In the genomic region with DNA sequence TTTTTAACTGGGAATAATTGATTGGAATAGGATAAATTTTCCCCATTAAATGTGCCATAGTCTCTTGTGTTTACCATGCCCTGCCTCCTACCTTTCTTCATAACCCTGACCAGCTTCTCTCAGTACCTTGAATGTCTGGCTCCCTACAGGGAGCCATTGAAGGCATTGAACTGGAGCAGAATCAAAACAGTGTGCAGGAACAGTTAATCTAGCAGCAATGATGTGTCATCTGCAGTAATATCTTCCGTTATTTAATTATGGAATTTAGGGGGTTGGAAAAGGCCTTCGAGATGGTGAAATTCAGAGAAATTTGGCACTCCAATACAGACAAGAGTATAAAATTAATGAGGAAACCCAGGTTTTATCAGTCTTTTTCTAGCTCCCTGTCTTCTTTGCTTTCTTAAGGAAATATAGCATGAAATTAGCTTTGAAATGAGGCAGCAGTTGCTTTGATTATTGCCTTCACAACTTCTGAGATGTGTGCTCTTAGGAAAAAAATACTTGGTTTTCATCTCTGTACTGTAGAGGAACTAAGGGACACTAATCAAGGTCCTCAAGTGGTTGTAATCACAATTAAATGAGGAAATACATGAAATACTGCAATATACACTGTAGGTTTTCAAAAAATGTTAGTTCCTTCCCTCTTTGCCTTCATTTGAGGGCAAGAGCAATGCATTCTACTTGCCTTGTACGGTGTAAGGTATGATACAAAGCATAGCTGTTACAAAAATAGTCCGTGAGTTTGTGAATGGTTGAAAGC, we compare ENCODE assay signal across 1 cellular context.
TF ChIP-seq lines count a peak whose summit lies in the region.

No MANE protein-coding gene starts in this region.

TF ChIP-seq in IMR-90, 13 proteins besides CTCF, POLR2A, EP300 and RAD21 (continued from another document):
- TF ChIP-seq, protein P1, sequence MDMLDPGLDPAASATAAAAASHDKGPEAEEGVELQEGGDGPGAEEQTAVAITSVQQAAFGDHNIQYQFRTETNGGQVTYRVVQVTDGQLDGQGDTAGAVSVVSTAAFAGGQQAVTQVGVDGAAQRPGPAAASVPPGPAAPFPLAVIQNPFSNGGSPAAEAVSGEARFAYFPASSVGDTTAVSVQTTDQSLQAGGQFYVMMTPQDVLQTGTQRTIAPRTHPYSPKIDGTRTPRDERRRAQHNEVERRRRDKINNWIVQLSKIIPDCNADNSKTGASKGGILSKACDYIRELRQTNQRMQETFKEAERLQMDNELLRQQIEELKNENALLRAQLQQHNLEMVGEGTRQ (IDR thresholded peaks at IDR 0.05; ENCODE audit: low read depth, low read length): no peak
- no peak for TF ChIP-seq RCOR1 (IDR thresholded peaks at IDR 0.05; ENCODE audit: insufficient replicate concordance, low read length)
- TF ChIP-seq, protein P2, sequence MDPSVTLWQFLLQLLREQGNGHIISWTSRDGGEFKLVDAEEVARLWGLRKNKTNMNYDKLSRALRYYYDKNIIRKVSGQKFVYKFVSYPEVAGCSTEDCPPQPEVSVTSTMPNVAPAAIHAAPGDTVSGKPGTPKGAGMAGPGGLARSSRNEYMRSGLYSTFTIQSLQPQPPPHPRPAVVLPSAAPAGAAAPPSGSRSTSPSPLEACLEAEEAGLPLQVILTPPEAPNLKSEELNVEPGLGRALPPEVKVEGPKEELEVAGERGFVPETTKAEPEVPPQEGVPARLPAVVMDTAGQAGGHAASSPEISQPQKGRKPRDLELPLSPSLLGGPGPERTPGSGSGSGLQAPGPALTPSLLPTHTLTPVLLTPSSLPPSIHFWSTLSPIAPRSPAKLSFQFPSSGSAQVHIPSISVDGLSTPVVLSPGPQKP (IDR thresholded peaks at IDR 0.05; ENCODE audit: borderline replicate concordance, low read depth, low read length): no peak
- TF ChIP-seq CHD1 (IDR thresholded peaks at IDR 0.05; ENCODE audit: low read depth, low read length): no peak
- TF ChIP-seq MXI1 (IDR thresholded peaks at IDR 0.05; ENCODE audit: borderline replicate concordance, low read depth, low read length): no peak
- no peak for TF ChIP-seq FOS (IDR thresholded peaks at IDR 0.05; ENCODE audit: low read depth, low read length)
- TF ChIP-seq CEBPB (IDR thresholded peaks at IDR 0.05; ENCODE audit: low read depth, low read length): no peak
